11 cellular contexts compared by ENCODE assay signal in the genomic region with DNA sequence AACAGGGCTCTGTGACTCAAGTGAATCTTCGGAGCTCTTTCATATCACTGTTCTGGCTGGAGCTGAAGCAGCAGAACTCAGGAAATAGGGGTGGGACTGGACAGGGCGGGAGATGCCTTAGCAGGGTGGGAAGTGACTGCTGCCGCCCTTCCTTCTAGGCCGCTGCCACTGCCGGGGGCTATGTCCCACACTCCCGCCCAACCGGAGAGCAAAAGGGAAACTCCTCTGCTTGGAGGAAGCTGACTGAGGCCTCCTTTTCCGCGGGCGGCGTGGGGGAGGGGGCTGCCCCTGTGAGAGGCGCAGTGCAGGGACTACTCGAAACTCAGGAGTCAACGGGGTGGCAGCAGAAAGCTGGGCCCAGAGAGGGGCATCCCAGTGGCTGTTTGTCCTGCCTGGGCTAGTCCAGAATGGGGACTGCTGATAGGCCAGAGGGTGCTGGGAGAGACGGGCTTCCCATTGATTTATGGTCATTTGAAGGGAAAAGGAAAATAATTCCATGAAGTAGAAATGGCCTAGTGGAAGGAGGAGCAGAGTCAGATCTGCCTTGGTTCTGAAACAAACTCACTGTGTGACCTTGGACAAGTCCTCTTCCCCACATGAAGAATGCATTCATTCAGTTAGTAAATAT. TPM values are rescaled to one million over a fixed set of nuclear protein-coding genes. Genes with fewer than 3 reads are reported as not detected.
DNase-seq lines count a peak whose midpoint lies in the region; ATAC-seq and TF ChIP-seq lines count a peak whose summit lies in the region.
"Had no signal": no experiment of that assay in that cellular context is flagged by ENCODE, and none has a peak within 500 bp of the region (broad histone marks: within the 10 kb centered on the region; RNA-seq: fewer than 3 reads in every experiment).

No MANE protein-coding gene starts in this region.

- H3K9me3 Mint-ChIP-seq in nephron progenitor cell, result peaks cover 44% of the 10 kb centered on the region

- H3K9me3 ChIP-seq in esophagus muscularis mucosa, result no peaks in the 10 kb centered on the region
- no peaks in the 10 kb centered on the region for H3K9me3 ChIP-seq in effector memory CD4-positive, alpha-beta T cell (ENCODE audit: control insufficient read depth, low read length)
- H3K9me3 ChIP-seq: Caco-2 had no signal

- no peaks in the 10 kb centered on the region for H3K36me3 Mint-ChIP-seq in nephron progenitor cell (ENCODE audit: low read depth)

- H3K27ac Mint-ChIP-seq in nephron progenitor cell, result no peak overlapping the region

- no peak for TF ChIP-seq EP300 in esophagus muscularis mucosa (IDR thresholded peaks at IDR 0.05)

- no peak overlapping the region for H3K4me3 ChIP-seq in esophagus muscularis mucosa
- H3K4me3 ChIP-seq in effector memory CD4-positive, alpha-beta T cell (ENCODE audit: insufficient read depth, low read depth, low read length, poor library complexity, severe bottlenecking), result no peak overlapping the region
- H3K4me3 ChIP-seq: SK-N-MC had no signal

- H3K36me3 ChIP-seq in esophagus muscularis mucosa, result no peaks in the 10 kb centered on the region
- no peaks in the 10 kb centered on the region for H3K36me3 ChIP-seq in effector memory CD4-positive, alpha-beta T cell (ENCODE audit: control insufficient read depth, insufficient read depth, low read length)

- peak; percentile 73 for DNase-seq in EH (ENCODE audit: low read depth)
- DNase-seq in NOMO-1 (lab: John Stamatoyannopoulos, UW; ENCODE audit: unreplicated experiment in 2 of 2), result peak; percentile 15 to 43
- no peak for DNase-seq in esophagus muscularis mucosa (ENCODE audit: extremely low spot score)
- peak; percentile 29 for DNase-seq in nephron progenitor cell
- DNase-seq in DMS153 treated with DMSO at 0.1 percent for 48 hours (lab: John Stamatoyannopoulos, UW; ENCODE audit: unreplicated experiment), result no peak
- DNase-seq in effector memory CD4-positive, alpha-beta T cell, result no peak
- DNase-seq in NCI-H1930 (lab: John Stamatoyannopoulos, UW), result no peak
- DNase-seq: Caco-2, hippocampal formation had no signal

- no peaks in the 10 kb centered on the region for H3K27me3 Mint-ChIP-seq in nephron progenitor cell (ENCODE audit: low read depth, poor library complexity)

- no peak for TF ChIP-seq POLR2A in esophagus muscularis mucosa (IDR thresholded peaks at IDR 0.05; ENCODE audit: low read depth)

- peak overlapping the region in 3 of 4 donors; percentile 32 to 61 (median 56) for H3K27ac ChIP-seq in esophagus muscularis mucosa (replicated peaks in 1 of 4)
- no peak overlapping the region for H3K27ac ChIP-seq in effector memory CD4-positive, alpha-beta T cell (ENCODE audit: insufficient read depth, low read length, poor library complexity, severe bottlenecking)
- H3K27ac ChIP-seq: SK-N-MC had no signal

- H3K4me1 ChIP-seq in esophagus muscularis mucosa, result peaks cover 14 to 36% (median 15%) of the 10 kb centered on the region in 4 donors
- H3K4me1 ChIP-seq in effector memory CD4-positive, alpha-beta T cell (ENCODE audit: control insufficient read depth, insufficient read depth, low read length, poor library complexity, severe bottlenecking), result no peaks in the 10 kb centered on the region
- H3K4me1 ChIP-seq: Caco-2 had no signal

- peaks cover 0 to 3% (median 0%) of the 10 kb centered on the region in 4 donors for H3K27me3 ChIP-seq in esophagus muscularis mucosa
- H3K27me3 ChIP-seq in effector memory CD4-positive, alpha-beta T cell (replicated peaks; ENCODE audit: control insufficient read depth, insufficient read depth, low read length, poor library complexity, severe bottlenecking), result no peaks in the 10 kb centered on the region

- TF ChIP-seq CTCF in esophagus muscularis mucosa (IDR thresholded peaks at IDR 0.05) (no peak), nephron progenitor cell (IDR thresholded peaks at IDR 0.05) (no peak)

- intact Hi-C loops in esophagus muscularis mucosa (cut with DNase I), result no loop called here

- no peak for ATAC-seq in GM18519 (IDR thresholded peaks at IDR 0.05; ENCODE audit: low FRiP score, unreplicated experiment)

- H3K4me3 Mint-ChIP-seq in nephron progenitor cell, result no peak overlapping the region

- peaks cover 42% of the 10 kb centered on the region for H3K4me1 Mint-ChIP-seq in nephron progenitor cell

- 30% methylated on average over 14 of the region's 15 CpGs for WGBS in esophagus muscularis mucosa

RNA-seq across cellular contexts. Expression of a gene that starts 36.9 kb away (rescaled TPM):
- 10 to 100 TPM; 11.2 to 20.4 (median 11.4) TPM for total RNA-seq in esophagus muscularis mucosa
- total RNA-seq: Caco-2 had no signal

Comparison
In these comparisons a context has a peak if more than half of its experiments do, and no peak if none do; other contexts are left out.
1. DNase-seq: peak in EH (single experiment), NOMO-1 (2 of 2) and nephron progenitor cell (single experiment); none in esophagus muscularis mucosa (single experiment), DMS153 treated with DMSO at 0.1 percent for 48 hours (single experiment), effector memory CD4-positive, alpha-beta T cell (0 of 3) and NCI-H1930 (0 of 2).